Comparison of ENCODE assay signal across 20 cellular contexts in the genomic region with DNA sequence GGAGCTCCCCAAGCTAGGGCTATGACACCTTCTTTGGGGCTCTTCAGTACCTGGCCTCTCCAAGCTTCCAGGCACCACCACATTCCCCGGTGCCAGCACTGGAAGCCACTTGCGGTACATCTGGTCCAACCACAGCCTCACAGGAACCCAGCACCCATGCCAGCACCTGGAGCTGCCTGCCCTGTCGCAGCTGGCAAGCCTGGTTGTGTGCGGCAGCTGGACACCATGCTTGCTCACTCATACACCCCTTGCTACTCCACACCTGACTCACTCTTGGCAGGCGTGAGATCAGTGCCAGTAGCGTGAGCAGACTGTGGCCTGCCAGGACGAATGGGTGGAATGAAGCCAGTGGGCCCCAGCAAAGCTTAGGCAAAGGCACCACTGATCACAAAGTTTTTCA. TPM values are rescaled to one million over a fixed set of nuclear protein-coding genes. Genes with fewer than 3 reads are reported as not detected.
"Had no signal": no experiment of that assay in that cellular context is flagged by ENCODE, and none has a peak within 500 bp of the region (broad histone marks: within the 10 kb centered on the region; RNA-seq: fewer than 3 reads in every experiment).

No MANE protein-coding gene starts in this region.

- H3K9ac ChIP-seq: neural progenitor cell had no signal

- H3K27me3 ChIP-seq: dorsolateral prefrontal cortex, hepatocyte, neural progenitor cell, pancreas, right lobe of liver, tibial nerve had no signal

- ATAC-seq: pancreas; stimulated activated memory B cell treated with anti-CD40 and anti-IgM and Interleukin-4, amounts not matched to agents 10 μg/mL and 1 μg/mL and 100 μg/mL, for 72 hours had no signal

- H3K4me1 ChIP-seq: lower lobe of right lung, neural progenitor cell, pancreas, prostate gland, right lobe of liver, tibial nerve had no signal

- H3K79me2 ChIP-seq: hepatocyte had no signal

- FAIRE-seq: pancreas had no signal

- H3K9me3 ChIP-seq: lower lobe of right lung, pancreas, prostate gland, right lobe of liver, tibial nerve had no signal

- H3K27ac ChIP-seq: dorsolateral prefrontal cortex, hepatocyte, lower lobe of right lung, neural progenitor cell, pancreas, prostate gland, right lobe of liver, tibial nerve had no signal

- H3K4me3 ChIP-seq: dorsolateral prefrontal cortex, hepatocyte, lower lobe of right lung, neural progenitor cell, pancreas, prostate gland, right lobe of liver, tibial nerve had no signal

- H3K4me2 ChIP-seq: hepatocyte, neural progenitor cell had no signal

- H3K36me3 ChIP-seq: lower lobe of right lung, neural progenitor cell, pancreas, prostate gland, right lobe of liver, tibial nerve had no signal

- DNase-seq: cortex of kidney; dorsolateral prefrontal cortex; effector CD8-positive, alpha-beta T cell; foreskin melanocyte; head of caudate nucleus; lower lobe of right lung; occipital lobe; right lobe of liver; stimulated activated CD4-positive, alpha-beta T cell treated with anti-CD3 and anti-CD28 coated beads, Interleukin-15, amount 100 ng/mL, for 24 hours; stimulated activated CD4-positive, alpha-beta T cell treated with anti-CD3 and anti-CD28 coated beads, Interleukin-1b, Interleukin-23, amount 100 ng/mL, for 48 hours; stimulated activated CD4-positive, alpha-beta T cell treated with anti-CD3 and anti-CD28 coated beads, Interleukin-4, amount 100 ng/mL, for 24 hours had no signal

- H2AFZ ChIP-seq: hepatocyte, neural progenitor cell had no signal

RNA-seq across cellular contexts. Expression of gene LRRTM4, which starts 34.0 kb away (rescaled TPM):
- total RNA-seq: kidney epithelial cell; natural killer cell treated with Interleukin-12 subunit alpha and Interleukin-12 subunit beta and Interleukin-15 and Interleukin-18, amount 100 ng/mL, for 72 hours had no signal
- polyA plus RNA-seq: esophagus had no signal
